Comparison of ENCODE assay signal across 12 cellular contexts in genomic region chr3:64321747-64322146, GRCh38.
DNase-seq lines count a peak whose midpoint lies in the region; ATAC-seq, FAIRE-seq and TF ChIP-seq lines count a peak whose summit lies in the region.
"Had no signal": no experiment of that assay in that cellular context is flagged by ENCODE, and none has a peak within 500 bp of the region (broad histone marks: within the 10 kb centered on the region; RNA-seq: fewer than 3 reads in every experiment).

No MANE protein-coding gene starts in this region.

- no peak overlapping the region for H3K27ac Mint-ChIP-seq in activated naive CD8-positive, alpha-beta T cell treated with anti-CD3 and anti-CD28 coated beads, Interleukin-2, amount 50 U/mL, for 24 hours
- no peak overlapping the region for H3K27ac Mint-ChIP-seq in activated naive CD8-positive, alpha-beta T cell treated with anti-CD3 and anti-CD28 coated beads for 36 hours
- H3K27ac Mint-ChIP-seq in nephron progenitor cell = no peak overlapping the region
- H3K27ac Mint-ChIP-seq: B cell had no signal

- H3K36me3 Mint-ChIP-seq in activated naive CD8-positive, alpha-beta T cell treated with anti-CD3 and anti-CD28 coated beads, Interleukin-2, amount 50 U/mL, for 24 hours (ENCODE audit: low read depth) = no peaks in the 10 kb centered on the region
- no peaks in the 10 kb centered on the region for H3K36me3 Mint-ChIP-seq in activated naive CD8-positive, alpha-beta T cell treated with anti-CD3 and anti-CD28 coated beads for 36 hours
- peaks cover 5% of the 10 kb centered on the region for H3K36me3 Mint-ChIP-seq in nephron progenitor cell (ENCODE audit: low read depth)

- TF ChIP-seq CTCF in nephron progenitor cell (IDR thresholded peaks at IDR 0.05) = no peak

- peak; percentile 46 for ATAC-seq in activated naive CD8-positive, alpha-beta T cell treated with anti-CD3 and anti-CD28 coated beads, Interleukin-2, amount 50 U/mL, for 24 hours

- no peak for DNase-seq in activated naive CD8-positive, alpha-beta T cell treated with anti-CD3 and anti-CD28 coated beads, Interleukin-2, amount 50 U/mL, for 24 hours
- no peak for DNase-seq in activated naive CD8-positive, alpha-beta T cell treated with anti-CD3 and anti-CD28 coated beads for 36 hours
- DNase-seq in astrocyte of the hippocampus (ENCODE audit: low read depth, low spot score) (peak; percentile 93), islet precursor cell (peak; percentile 92), urothelium cell line (ENCODE audit: low spot score) (peak; percentile 83), DMS153 treated with DMSO at 0.1 percent for 48 hours (lab: John Stamatoyannopoulos, UW; ENCODE audit: unreplicated experiment) (no peak), nephron progenitor cell (no peak)
- DNase-seq in stimulated activated CD4-positive, alpha-beta T cell treated with anti-CD3 and anti-CD28 coated beads, Interleukin-4, amount 100 ng/mL, for 24 hours = no peak
- DNase-seq: activated effector memory CD4-positive, alpha-beta T cell treated with anti-CD3 and anti-CD28 coated beads, Interleukin-2, amount 50 U/mL, for 16 hours; NCI-H345; nucleus accumbens had no signal

- FAIRE-seq in urothelium cell line (lab: Jason Lieb, UNC) = peak; percentile 82

- peaks cover 4% of the 10 kb centered on the region for H3K9me3 Mint-ChIP-seq in activated naive CD8-positive, alpha-beta T cell treated with anti-CD3 and anti-CD28 coated beads, Interleukin-2, amount 50 U/mL, for 24 hours
- H3K9me3 Mint-ChIP-seq in activated naive CD8-positive, alpha-beta T cell treated with anti-CD3 and anti-CD28 coated beads for 36 hours = no peaks in the 10 kb centered on the region
- H3K9me3 Mint-ChIP-seq in nephron progenitor cell = peaks cover 8% of the 10 kb centered on the region

- no peak overlapping the region for H3K4me3 Mint-ChIP-seq in activated naive CD8-positive, alpha-beta T cell treated with anti-CD3 and anti-CD28 coated beads, Interleukin-2, amount 50 U/mL, for 24 hours
- H3K4me3 Mint-ChIP-seq in activated naive CD8-positive, alpha-beta T cell treated with anti-CD3 and anti-CD28 coated beads for 36 hours = no peak overlapping the region
- no peak overlapping the region for H3K4me3 Mint-ChIP-seq in nephron progenitor cell
- H3K4me3 Mint-ChIP-seq: B cell had no signal

- H3K27me3 Mint-ChIP-seq in activated naive CD8-positive, alpha-beta T cell treated with anti-CD3 and anti-CD28 coated beads, Interleukin-2, amount 50 U/mL, for 24 hours = peaks cover 1% of the 10 kb centered on the region
- peaks cover 4% of the 10 kb centered on the region for H3K27me3 Mint-ChIP-seq in activated naive CD8-positive, alpha-beta T cell treated with anti-CD3 and anti-CD28 coated beads for 36 hours
- H3K27me3 Mint-ChIP-seq in nephron progenitor cell (ENCODE audit: low read depth, poor library complexity) = no peaks in the 10 kb centered on the region
- H3K27me3 Mint-ChIP-seq: B cell had no signal

- peaks cover 2% of the 10 kb centered on the region for H3K4me1 Mint-ChIP-seq in activated naive CD8-positive, alpha-beta T cell treated with anti-CD3 and anti-CD28 coated beads, Interleukin-2, amount 50 U/mL, for 24 hours
- peaks cover 2% of the 10 kb centered on the region for H3K4me1 Mint-ChIP-seq in activated naive CD8-positive, alpha-beta T cell treated with anti-CD3 and anti-CD28 coated beads for 36 hours
- peaks cover 20% of the 10 kb centered on the region for H3K4me1 Mint-ChIP-seq in nephron progenitor cell
- H3K4me1 Mint-ChIP-seq: B cell had no signal

Comparison
In these comparisons a context has a peak if more than half of its experiments do, and no peak if none do; other contexts are left out.
1. DNase-seq: peak in astrocyte of the hippocampus (single experiment), islet precursor cell (single experiment) and urothelium cell line (single experiment); none in activated naive CD8-positive, alpha-beta T cell treated with anti-CD3 and anti-CD28 coated beads, Interleukin-2, amount 50 U/mL, for 24 hours (single experiment), activated naive CD8-positive, alpha-beta T cell treated with anti-CD3 and anti-CD28 coated beads for 36 hours (single experiment), DMS153 treated with DMSO at 0.1 percent for 48 hours (single experiment), stimulated activated CD4-positive, alpha-beta T cell treated with anti-CD3 and anti-CD28 coated beads, Interleukin-4, amount 100 ng/mL, for 24 hours (single experiment) and nephron progenitor cell (single experiment).